26 cellular contexts compared by ENCODE assay signal in the genomic region with DNA sequence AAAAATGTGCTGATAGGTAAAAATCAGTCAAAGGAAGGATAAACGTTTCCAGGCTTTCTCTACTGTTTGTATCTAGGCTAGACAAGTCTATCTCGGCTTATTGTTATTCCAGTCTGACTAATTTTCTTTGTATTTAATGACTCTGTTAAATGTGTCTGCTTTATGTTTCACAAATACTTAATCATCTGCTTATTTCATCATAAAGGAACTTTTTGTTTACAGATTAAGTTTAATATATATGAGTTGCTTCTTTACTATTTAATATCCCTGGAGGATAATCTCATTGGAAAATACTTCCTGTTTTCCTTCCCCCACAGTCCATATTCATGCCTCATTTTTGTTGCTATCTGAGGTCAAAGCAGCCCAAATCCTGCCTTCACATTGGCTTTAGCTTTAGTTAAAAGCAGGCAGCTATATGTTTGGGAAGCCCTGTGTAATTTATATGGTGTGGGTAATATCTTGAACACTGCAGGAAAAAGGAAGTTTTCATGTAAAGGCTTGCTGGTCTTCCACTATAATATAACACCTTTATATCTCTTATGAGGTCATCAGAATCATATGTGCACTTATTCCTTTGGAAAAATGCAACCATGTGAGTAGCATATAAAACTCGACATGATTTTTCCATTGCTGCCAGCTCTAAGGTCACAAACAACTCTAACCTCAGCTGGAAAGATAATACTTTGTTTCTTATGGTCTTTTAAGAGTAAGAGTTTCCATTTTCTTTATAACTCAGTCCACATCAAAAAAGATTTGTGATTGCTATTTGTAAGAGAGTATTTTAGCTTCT.
"Had no signal": no experiment of that assay in that cellular context is flagged by ENCODE, and none has a peak within 500 bp of the region (broad histone marks: within the 10 kb centered on the region; RNA-seq: fewer than 3 reads in every experiment).

No MANE protein-coding gene starts in this region.

- DNase-seq: activated CD4-positive, alpha-beta memory T cell treated with anti-CD3 and anti-CD28 coated beads, Interleukin-2, amount 10 ng/mL, durations not matched to agents 7 days and 5 days; activated CD4-positive, alpha-beta T cell treated with anti-CD3 and anti-CD28 coated beads, Interleukin-2, amount 10 ng/mL, durations not matched to agents 24 days and 14 days; activated CD8-positive, alpha-beta memory T cell treated with anti-CD3 and anti-CD28 coated beads, Interleukin-2, amount 10 ng/mL, durations not matched to agents 7 days and 5 days; activated effector memory CD4-positive, alpha-beta T cell treated with anti-CD3 and anti-CD28 coated beads, Interleukin-2, amount 50 U/mL, for 16 hours; activated naive CD4-positive, alpha-beta T cell treated with anti-CD3 and anti-CD28 coated beads, Interleukin-2, amount 10 ng/mL, durations not matched to agents 7 days and 5 days; activated T-cell treated with anti-CD3 and anti-CD28 coated beads for 4 hours; effector CD8-positive, alpha-beta T cell; gastrocnemius medialis; hippocampal formation; left ventricle myocardium superior; mesenchymal stem cell; naive B cell; nucleus accumbens; sigmoid colon; stimulated activated CD4-positive, alpha-beta T cell treated with anti-CD3 and anti-CD28 coated beads, Interleukin-2, amount 100 ng/mL, for 48 hours; stimulated activated CD8-positive, alpha-beta memory T cell treated with anti-CD3 and anti-CD28 coated beads, Interleukin-4, amount 100 ng/mL, for 48 hours; stimulated activated naive B cell treated with anti-CD40 and anti-IgM and Interleukin-4, amounts not matched to agents 10 μg/mL and 1 μg/mL and 100 μg/mL, for 72 hours; testis; trophoblast cell; uterus had no signal

- H3K4me1 ChIP-seq: esophagus muscularis mucosa, gastrocnemius medialis, parathyroid adenoma, sigmoid colon, testis, uterus had no signal

- ATAC-seq: activated CD4-positive, CD25-positive, alpha-beta regulatory T cell treated with anti-CD3 and anti-CD28 coated beads, Interleukin-2, amount 50 U/mL, for 24 hours; activated CD8-positive, alpha-beta memory T cell treated with anti-CD3 and anti-CD28 coated beads, Interleukin-2, amount 10 ng/mL, durations not matched to agents 7 days and 5 days; gastrocnemius medialis; left ventricle myocardium superior; stimulated activated naive B cell treated with anti-CD40 and anti-IgM and Interleukin-4, amounts not matched to agents 10 μg/mL and 1 μg/mL and 100 μg/mL, for 72 hours had no signal

- H3K4me3 Mint-ChIP-seq: activated CD4-positive, alpha-beta memory T cell treated with anti-CD3 and anti-CD28 coated beads, Interleukin-2, amount 10 ng/mL, durations not matched to agents 7 days and 5 days; activated CD4-positive, alpha-beta T cell treated with anti-CD3 and anti-CD28 coated beads, Interleukin-2, amount 10 ng/mL, durations not matched to agents 24 days and 14 days; activated CD8-positive, alpha-beta memory T cell treated with anti-CD3 and anti-CD28 coated beads, Interleukin-2, amount 10 ng/mL, durations not matched to agents 7 days and 5 days; activated naive CD4-positive, alpha-beta T cell treated with anti-CD3 and anti-CD28 coated beads, Interleukin-2, amount 10 ng/mL, durations not matched to agents 7 days and 5 days; naive B cell; stimulated activated naive B cell treated with anti-CD40 and anti-IgM and Interleukin-4, amounts not matched to agents 10 μg/mL and 1 μg/mL and 100 μg/mL, for 72 hours; T-helper 2 cell treated with Interferon-gamma antibody and Interleukin-4, amounts not matched to agents 5 μg/mL and 100 μg/mL, for 36 hours had no signal

- H3K4me3 ChIP-seq: cardiac muscle cell, esophagus muscularis mucosa, gastrocnemius medialis, sigmoid colon, testis, uterus had no signal

- H2AFZ ChIP-seq: parathyroid adenoma had no signal

- H3K9me3 Mint-ChIP-seq: activated CD4-positive, alpha-beta T cell treated with anti-CD3 and anti-CD28 coated beads, Interleukin-2, amount 10 ng/mL, durations not matched to agents 24 days and 14 days; activated naive CD4-positive, alpha-beta T cell treated with anti-CD3 and anti-CD28 coated beads, Interleukin-2, amount 10 ng/mL, durations not matched to agents 7 days and 5 days; T-helper 2 cell treated with Interferon-gamma antibody and Interleukin-4, amounts not matched to agents 5 μg/mL and 100 μg/mL, for 36 hours had no signal

- H3K27ac ChIP-seq: cardiac muscle cell, esophagus muscularis mucosa, gastrocnemius medialis, parathyroid adenoma, sigmoid colon, testis, uterus, VCaP had no signal

- H3K4me1 Mint-ChIP-seq: activated CD4-positive, alpha-beta memory T cell treated with anti-CD3 and anti-CD28 coated beads, Interleukin-2, amount 10 ng/mL, durations not matched to agents 7 days and 5 days; activated CD4-positive, alpha-beta T cell treated with anti-CD3 and anti-CD28 coated beads, Interleukin-2, amount 10 ng/mL, durations not matched to agents 24 days and 14 days; activated CD8-positive, alpha-beta memory T cell treated with anti-CD3 and anti-CD28 coated beads, Interleukin-2, amount 10 ng/mL, durations not matched to agents 7 days and 5 days; activated naive CD4-positive, alpha-beta T cell treated with anti-CD3 and anti-CD28 coated beads, Interleukin-2, amount 10 ng/mL, durations not matched to agents 7 days and 5 days; naive B cell; stimulated activated naive B cell treated with anti-CD40 and anti-IgM and Interleukin-4, amounts not matched to agents 10 μg/mL and 1 μg/mL and 100 μg/mL, for 72 hours had no signal

- H3K36me3 ChIP-seq: cardiac muscle cell, esophagus muscularis mucosa, gastrocnemius medialis, sigmoid colon, uterus had no signal

- H3K27ac Mint-ChIP-seq: activated CD4-positive, alpha-beta memory T cell treated with anti-CD3 and anti-CD28 coated beads, Interleukin-2, amount 10 ng/mL, durations not matched to agents 7 days and 5 days; activated CD4-positive, alpha-beta T cell treated with anti-CD3 and anti-CD28 coated beads, Interleukin-2, amount 10 ng/mL, durations not matched to agents 24 days and 14 days; activated CD8-positive, alpha-beta memory T cell treated with anti-CD3 and anti-CD28 coated beads, Interleukin-2, amount 10 ng/mL, durations not matched to agents 7 days and 5 days; activated naive CD4-positive, alpha-beta T cell treated with anti-CD3 and anti-CD28 coated beads, Interleukin-2, amount 10 ng/mL, durations not matched to agents 7 days and 5 days; naive B cell; stimulated activated naive B cell treated with anti-CD40 and anti-IgM and Interleukin-4, amounts not matched to agents 10 μg/mL and 1 μg/mL and 100 μg/mL, for 72 hours; T-helper 2 cell treated with Interferon-gamma antibody and Interleukin-4, amounts not matched to agents 5 μg/mL and 100 μg/mL, for 36 hours had no signal

- H3K36me3 Mint-ChIP-seq: activated CD8-positive, alpha-beta memory T cell treated with anti-CD3 and anti-CD28 coated beads, Interleukin-2, amount 10 ng/mL, durations not matched to agents 7 days and 5 days; activated naive CD4-positive, alpha-beta T cell treated with anti-CD3 and anti-CD28 coated beads, Interleukin-2, amount 10 ng/mL, durations not matched to agents 7 days and 5 days; naive B cell; stimulated activated naive B cell treated with anti-CD40 and anti-IgM and Interleukin-4, amounts not matched to agents 10 μg/mL and 1 μg/mL and 100 μg/mL, for 72 hours had no signal

- H3K27me3 ChIP-seq: cardiac muscle cell, esophagus muscularis mucosa, gastrocnemius medialis, sigmoid colon, testis, uterus had no signal

- H3K9ac ChIP-seq: parathyroid adenoma had no signal

- H3K27me3 Mint-ChIP-seq: activated CD4-positive, alpha-beta memory T cell treated with anti-CD3 and anti-CD28 coated beads, Interleukin-2, amount 10 ng/mL, durations not matched to agents 7 days and 5 days; activated CD4-positive, alpha-beta T cell treated with anti-CD3 and anti-CD28 coated beads, Interleukin-2, amount 10 ng/mL, durations not matched to agents 24 days and 14 days; activated CD8-positive, alpha-beta memory T cell treated with anti-CD3 and anti-CD28 coated beads, Interleukin-2, amount 10 ng/mL, durations not matched to agents 7 days and 5 days; activated naive CD4-positive, alpha-beta T cell treated with anti-CD3 and anti-CD28 coated beads, Interleukin-2, amount 10 ng/mL, durations not matched to agents 7 days and 5 days; naive B cell; stimulated activated naive B cell treated with anti-CD40 and anti-IgM and Interleukin-4, amounts not matched to agents 10 μg/mL and 1 μg/mL and 100 μg/mL, for 72 hours had no signal

- H3K79me2 ChIP-seq: parathyroid adenoma had no signal

- H3K9me3 ChIP-seq: esophagus muscularis mucosa, gastrocnemius medialis, sigmoid colon, testis, uterus had no signal
